Comparison of ENCODE assay signal across 10 cellular contexts in genomic region chr3:163556804-163557203, GRCh38.
"Had no signal": no experiment of that assay in that cellular context is flagged by ENCODE, and none has a peak within 500 bp of the region (broad histone marks: within the 10 kb centered on the region; RNA-seq: fewer than 3 reads in every experiment).

No MANE protein-coding gene starts in this region.

- H3K27ac ChIP-seq: GM23248, HL-60, KMS-11 had no signal

- H2AFZ ChIP-seq: GM23248 had no signal

- ATAC-seq: HCT116, HepG2 had no signal

- H3K36me3 ChIP-seq: HAP-1 had no signal

- DNase-seq: GM23248, GOT3, H7, HFFc6, KBM-7 had no signal

- H3K4me3 ChIP-seq: GM23248, HAP-1 had no signal

- H3K4me2 ChIP-seq: KMS-11 had no signal

- H3K9ac ChIP-seq: GM23248, KMS-11 had no signal

- H3K9me3 ChIP-seq: HAP-1 had no signal
